ENCODE assay signal across 1 cellular context in the genomic region with DNA sequence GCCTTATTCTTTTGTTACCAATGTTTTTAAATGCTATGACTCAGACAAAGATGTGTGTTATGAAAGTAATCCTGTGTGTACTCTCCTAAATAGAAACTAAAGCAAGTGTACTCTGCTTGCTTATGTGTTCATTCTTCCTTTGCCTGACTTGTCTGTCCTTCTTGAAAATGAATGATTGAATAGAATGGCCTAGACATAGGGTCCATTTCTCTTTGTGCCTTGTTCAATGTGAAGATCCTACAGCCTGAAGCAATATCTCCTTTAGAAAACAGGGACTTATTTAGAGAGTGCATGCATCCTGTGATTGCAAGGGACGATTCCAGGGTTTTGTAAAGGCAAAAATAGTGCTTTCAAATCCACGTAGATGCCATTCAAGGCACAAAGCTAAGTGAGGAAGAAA.
TF ChIP-seq lines count a peak whose summit lies in the region.

No MANE protein-coding gene starts in this region.

TF ChIP-seq in GM12878, 131 proteins besides CTCF, POLR2A, EP300 and RAD21 (continued from another document):
- TF ChIP-seq, protein P1, sequence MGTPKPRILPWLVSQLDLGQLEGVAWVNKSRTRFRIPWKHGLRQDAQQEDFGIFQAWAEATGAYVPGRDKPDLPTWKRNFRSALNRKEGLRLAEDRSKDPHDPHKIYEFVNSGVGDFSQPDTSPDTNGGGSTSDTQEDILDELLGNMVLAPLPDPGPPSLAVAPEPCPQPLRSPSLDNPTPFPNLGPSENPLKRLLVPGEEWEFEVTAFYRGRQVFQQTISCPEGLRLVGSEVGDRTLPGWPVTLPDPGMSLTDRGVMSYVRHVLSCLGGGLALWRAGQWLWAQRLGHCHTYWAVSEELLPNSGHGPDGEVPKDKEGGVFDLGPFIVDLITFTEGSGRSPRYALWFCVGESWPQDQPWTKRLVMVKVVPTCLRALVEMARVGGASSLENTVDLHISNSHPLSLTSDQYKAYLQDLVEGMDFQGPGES (IDR thresholded peaks at IDR 0.05) = no peak
- TF ChIP-seq SMC3 (IDR thresholded peaks at IDR 0.05; ENCODE audit: borderline replicate concordance, low read length) = no peak
- TF ChIP-seq RFX5 (IDR thresholded peaks at IDR 0.05; ENCODE audit: low read depth, low read length) = no peak
- no peak for TF ChIP-seq IKZF1 (conservative IDR thresholded peaks at IDR 0.05)
- TF ChIP-seq MTA2 (IDR thresholded peaks at IDR 0.05; ENCODE audit: low read depth) = no peak
- TF ChIP-seq CHD1 (IDR thresholded peaks at IDR 0.05; ENCODE audit: low read depth, low read length) = no peak
- TF ChIP-seq ZNF24 (IDR thresholded peaks at IDR 0.05) = no peak
- TF ChIP-seq, protein P2, sequence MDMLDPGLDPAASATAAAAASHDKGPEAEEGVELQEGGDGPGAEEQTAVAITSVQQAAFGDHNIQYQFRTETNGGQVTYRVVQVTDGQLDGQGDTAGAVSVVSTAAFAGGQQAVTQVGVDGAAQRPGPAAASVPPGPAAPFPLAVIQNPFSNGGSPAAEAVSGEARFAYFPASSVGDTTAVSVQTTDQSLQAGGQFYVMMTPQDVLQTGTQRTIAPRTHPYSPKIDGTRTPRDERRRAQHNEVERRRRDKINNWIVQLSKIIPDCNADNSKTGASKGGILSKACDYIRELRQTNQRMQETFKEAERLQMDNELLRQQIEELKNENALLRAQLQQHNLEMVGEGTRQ (IDR thresholded peaks at IDR 0.05; ENCODE audit: borderline replicate concordance, low read depth, low read length) = no peak
TF ChIP-seq in GM12878: peak in this region for 0.
